ENCODE assay signal across 26 cellular contexts in genomic region chr3:38721207-38721772, GRCh38.
DNase-seq lines count a peak whose midpoint lies in the region; ATAC-seq, FAIRE-seq and TF ChIP-seq lines count a peak whose summit lies in the region.
"Had no signal": no experiment of that assay in that cellular context is flagged by ENCODE, and none has a peak within 500 bp of the region (broad histone marks: within the 10 kb centered on the region; RNA-seq: fewer than 3 reads in every experiment).

No MANE protein-coding gene starts in this region.

- intact Hi-C loops in natural killer cell (cut with micrococcal nuclease): no loop called here

- no peak overlapping the region for H3K4me3 ChIP-seq in H7 (ENCODE audit: insufficient read depth, low read depth, low read length)
- H3K4me3 ChIP-seq: A549; BLaER1 treated with 17β-estradiol and CSF1 and Interleukin-3, amounts not matched to agents 10 nM and 100 nM; PC-9; SJCRH30 had no signal

- DNase-seq in GM12891 (ENCODE audit: insufficient read length, low spot score) (no peak), H7 (peak; percentile 49), NOMO-1 treated with DMSO at 0.1 percent for 48 hours (lab: John Stamatoyannopoulos, UW; ENCODE audit: unreplicated experiment) (peak; percentile 43), NCI-H1105 (lab: John Stamatoyannopoulos, UW) (no peak), natural killer cell (no peak)
- DNase-seq: AML-193; CD4-positive, alpha-beta T cell; MM.1S; NCI-H1694; NCI-H2029 treated with DMSO at 0.1 percent for 48 hours; NCI-H446 treated with DMSO at 0.1 percent for 48 hours; NCI-H69; PC-9; SJCRH30; T-cell had no signal

- H3K27ac ChIP-seq in angular gyrus (ENCODE audit: low read depth, low read length): peak overlapping the region; percentile 74
- H3K27ac ChIP-seq: A549; BLaER1 treated with 17β-estradiol and CSF1 and Interleukin-3, amounts not matched to agents 10 nM and 100 nM; KMS-11; PC-9; SJCRH30 had no signal

- no peaks in the 10 kb centered on the region for H3K27me3 ChIP-seq in H7 (ENCODE audit: control insufficient read depth, insufficient read depth, low read length)
- H3K27me3 ChIP-seq: BLaER1 treated with 17β-estradiol and CSF1 and Interleukin-3, amounts not matched to agents 10 nM and 100 nM; SJCRH30 had no signal

- no peaks in the 10 kb centered on the region for H3K36me3 ChIP-seq in H7 (replicated peaks; ENCODE audit: control insufficient read depth, insufficient read depth, low read length)
- H3K36me3 ChIP-seq: BLaER1 treated with 17β-estradiol and CSF1 and Interleukin-3, amounts not matched to agents 10 nM and 100 nM; SJCRH30 had no signal

- no peaks in the 10 kb centered on the region for H3K4me1 Mint-ChIP-seq in natural killer cell

- no peak for TF ChIP-seq CTCF in natural killer cell (IDR thresholded peaks at IDR 0.05)

- no peak overlapping the region for H3K27ac Mint-ChIP-seq in natural killer cell
- H3K27ac Mint-ChIP-seq: CD4-positive, alpha-beta T cell; T-cell; T-helper 2 cell treated with Interferon-gamma antibody and Interleukin-4, amounts not matched to agents 5 μg/mL and 100 μg/mL, for 36 hours had no signal

- H3K4me3 Mint-ChIP-seq in natural killer cell: no peak overlapping the region
- H3K4me3 Mint-ChIP-seq: CD4-positive, alpha-beta T cell; T-cell; T-helper 2 cell treated with Interferon-gamma antibody and Interleukin-4, amounts not matched to agents 5 μg/mL and 100 μg/mL, for 36 hours had no signal

- no peak for TF ChIP-seq POLR2A in GM12891 (IDR thresholded peaks at IDR 0.05; ENCODE audit: low read depth, low read length)

- no peaks in the 10 kb centered on the region for H3K9me3 Mint-ChIP-seq in natural killer cell
- H3K9me3 Mint-ChIP-seq: CD4-positive, alpha-beta T cell; T-cell; T-helper 2 cell treated with Interferon-gamma antibody and Interleukin-4, amounts not matched to agents 5 μg/mL and 100 μg/mL, for 36 hours had no signal

- no peak for FAIRE-seq in GM12891 (lab: Jason Lieb, UNC)
- FAIRE-seq: A549, D721Med, GM18507, HTR-8/SVneo had no signal

- ATAC-seq in GM18511 (IDR thresholded peaks at IDR 0.05; ENCODE audit: unreplicated experiment) (no peak), natural killer cell (no peak)
- ATAC-seq: A549, Right ventricle myocardium inferior, SK-N-SH treated with all-trans-retinoic acid at 6 μM for 48 hours, T-cell had no signal

- H3K36me3 Mint-ChIP-seq in natural killer cell: no peaks in the 10 kb centered on the region
- H3K36me3 Mint-ChIP-seq: T-cell had no signal

- no peaks in the 10 kb centered on the region for H3K27me3 Mint-ChIP-seq in natural killer cell (ENCODE audit: low read depth in 2 of 2)

TF ChIP-seq in GM12891, 5 proteins besides CTCF, POLR2A, EP300 and RAD21:
- 0 out of 2 replicates have a peak, but pooled peaks have one; percentile 3 for TF ChIP-seq SPI1 (IDR thresholded peaks at IDR 0.05; ENCODE audit: low read depth, low read length)
- no peak for TF ChIP-seq PAX5 (IDR thresholded peaks at IDR 0.05; ENCODE audit: insufficient read depth, low read length, severe bottlenecking)

Comparison
In these comparisons a context has a peak if more than half of its experiments do, and no peak if none do; other contexts are left out.
1. DNase-seq: peak in H7 (single experiment) and NOMO-1 treated with DMSO at 0.1 percent for 48 hours (single experiment); none in GM12891 (single experiment), NCI-H1105 (single experiment) and natural killer cell (single experiment).